Comparison of ENCODE assay signal across 1 cellular context in the genomic region with DNA sequence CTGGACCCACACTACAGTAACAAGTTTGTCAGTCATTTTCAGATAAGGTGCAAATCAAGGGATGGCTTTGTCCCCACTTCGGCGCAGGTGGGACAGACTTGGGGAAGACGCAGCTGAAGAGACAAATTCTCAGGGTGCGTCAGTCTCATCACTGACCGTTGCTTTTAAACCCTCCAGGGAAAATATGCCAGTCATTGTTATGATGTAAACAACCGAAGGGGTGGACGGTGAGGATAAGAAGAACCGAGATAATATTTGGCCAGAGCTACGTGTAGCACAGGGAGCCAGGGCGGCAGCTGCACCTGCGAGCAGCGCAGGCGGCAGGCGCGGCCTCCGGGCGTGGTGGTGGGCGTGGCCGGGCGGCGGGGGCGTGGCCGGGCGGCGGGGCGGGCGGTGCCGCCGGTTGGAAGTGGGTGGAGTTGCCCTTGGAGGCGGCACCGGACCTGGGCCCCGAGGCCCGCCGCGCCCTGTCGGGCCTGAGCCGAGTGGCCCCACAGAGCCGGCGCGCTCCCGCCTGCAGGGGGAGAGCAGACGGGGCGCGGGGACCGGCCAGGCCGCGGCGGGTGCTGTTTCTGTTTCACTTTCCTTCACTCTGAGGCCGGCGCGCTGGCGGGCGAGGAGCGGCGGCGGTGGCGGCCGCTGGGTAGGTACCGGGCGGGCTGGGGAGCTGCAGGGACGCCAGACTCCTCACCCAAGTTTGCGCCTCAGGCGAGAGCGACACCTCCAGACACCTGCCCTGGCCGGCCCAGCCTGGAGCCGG.
A peak's percentile ranks its signal among the peaks of the same experiment; 100 is the strongest.
TF ChIP-seq lines count a peak whose summit lies in the region.

A gene (plus strand): TSS at position 470 of the 760 bp plus-strand sequence. CDS start 2,209 bp downstream, outside the sequence.

TF ChIP-seq in HepG2, 621 proteins besides CTCF, POLR2A, EP300 and RAD21 (continues in another document):
- TF ChIP-seq, protein P1, sequence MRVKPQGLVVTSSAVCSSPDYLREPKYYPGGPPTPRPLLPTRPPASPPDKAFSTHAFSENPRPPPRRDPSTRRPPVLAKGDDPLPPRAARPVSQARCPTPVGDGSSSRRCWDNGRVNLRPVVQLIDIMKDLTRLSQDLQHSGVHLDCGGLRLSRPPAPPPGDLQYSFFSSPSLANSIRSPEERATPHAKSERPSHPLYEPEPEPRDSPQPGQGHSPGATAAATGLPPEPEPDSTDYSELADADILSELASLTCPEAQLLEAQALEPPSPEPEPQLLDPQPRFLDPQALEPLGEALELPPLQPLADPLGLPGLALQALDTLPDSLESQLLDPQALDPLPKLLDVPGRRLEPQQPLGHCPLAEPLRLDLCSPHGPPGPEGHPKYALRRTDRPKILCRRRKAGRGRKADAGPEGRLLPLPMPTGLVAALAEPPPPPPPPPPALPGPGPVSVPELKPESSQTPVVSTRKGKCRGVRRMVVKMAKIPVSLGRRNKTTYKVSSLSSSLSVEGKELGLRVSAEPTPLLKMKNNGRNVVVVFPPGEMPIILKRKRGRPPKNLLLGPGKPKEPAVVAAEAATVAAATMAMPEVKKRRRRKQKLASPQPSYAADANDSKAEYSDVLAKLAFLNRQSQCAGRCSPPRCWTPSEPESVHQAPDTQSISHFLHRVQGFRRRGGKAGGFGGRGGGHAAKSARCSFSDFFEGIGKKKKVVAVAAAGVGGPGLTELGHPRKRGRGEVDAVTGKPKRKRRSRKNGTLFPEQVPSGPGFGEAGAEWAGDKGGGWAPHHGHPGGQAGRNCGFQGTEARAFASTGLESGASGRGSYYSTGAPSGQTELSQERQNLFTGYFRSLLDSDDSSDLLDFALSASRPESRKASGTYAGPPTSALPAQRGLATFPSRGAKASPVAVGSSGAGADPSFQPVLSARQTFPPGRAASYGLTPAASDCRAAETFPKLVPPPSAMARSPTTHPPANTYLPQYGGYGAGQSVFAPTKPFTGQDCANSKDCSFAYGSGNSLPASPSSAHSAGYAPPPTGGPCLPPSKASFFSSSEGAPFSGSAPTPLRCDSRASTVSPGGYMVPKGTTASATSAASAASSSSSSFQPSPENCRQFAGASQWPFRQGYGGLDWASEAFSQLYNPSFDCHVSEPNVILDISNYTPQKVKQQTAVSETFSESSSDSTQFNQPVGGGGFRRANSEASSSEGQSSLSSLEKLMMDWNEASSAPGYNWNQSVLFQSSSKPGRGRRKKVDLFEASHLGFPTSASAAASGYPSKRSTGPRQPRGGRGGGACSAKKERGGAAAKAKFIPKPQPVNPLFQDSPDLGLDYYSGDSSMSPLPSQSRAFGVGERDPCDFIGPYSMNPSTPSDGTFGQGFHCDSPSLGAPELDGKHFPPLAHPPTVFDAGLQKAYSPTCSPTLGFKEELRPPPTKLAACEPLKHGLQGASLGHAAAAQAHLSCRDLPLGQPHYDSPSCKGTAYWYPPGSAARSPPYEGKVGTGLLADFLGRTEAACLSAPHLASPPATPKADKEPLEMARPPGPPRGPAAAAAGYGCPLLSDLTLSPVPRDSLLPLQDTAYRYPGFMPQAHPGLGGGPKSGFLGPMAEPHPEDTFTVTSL (CRISPR knock-in tag; IDR thresholded peaks at IDR 0.05; ENCODE audit: borderline replicate concordance), result peak; percentile 69; the same call in 1 of the 2 replicates
- TF ChIP-seq NFATC3 (CRISPR knock-in tag; IDR thresholded peaks at IDR 0.05) (no peak; the same call in 1 of the 2 replicates), ZNF678 (CRISPR knock-in tag; IDR thresholded peaks at IDR 0.05) (no peak), ZNF619 (CRISPR knock-in tag; IDR thresholded peaks at IDR 0.05) (no peak), DPF2 (CRISPR knock-in tag; IDR thresholded peaks at IDR 0.05; ENCODE audit: borderline replicate concordance, low read depth) (no peak), SRSF1 (optimal IDR thresholded peaks at IDR 0.05; ENCODE audit: low read depth, low read length) (no peak), GATAD1 (CRISPR knock-in tag; IDR thresholded peaks at IDR 0.05) (no peak), ZFY (CRISPR knock-in tag; IDR thresholded peaks at IDR 0.05) (peak; percentile 93), PITX1 (CRISPR knock-in tag; IDR thresholded peaks at IDR 0.05) (peak; percentile 8; the same call in 1 of the 2 replicates), GATAD2A (CRISPR knock-in tag; IDR thresholded peaks at IDR 0.05) (peak; percentile 32; the same call in 1 of the 2 replicates), SP4 (CRISPR knock-in tag; IDR thresholded peaks at IDR 0.05) (no peak; the same call in 1 of the 2 replicates), REPIN1 (CRISPR knock-in tag; IDR thresholded peaks at IDR 0.05; ENCODE audit: borderline replicate concordance, low read depth) (0 out of 2 replicates have a peak, but pooled peaks have one; percentile 45), DNMT1 (CRISPR knock-in tag; IDR thresholded peaks at IDR 0.05) (no peak), ZNF24 (IDR thresholded peaks at IDR 0.05) (no peak), ATF7-NPFF (CRISPR knock-in tag; IDR thresholded peaks at IDR 0.05; ENCODE audit: low read depth) (0 out of 2 replicates have a peak, but pooled peaks have one; percentile 9), ZNF343 (CRISPR knock-in tag; IDR thresholded peaks at IDR 0.05) (no peak), TARDBP (CRISPR knock-in tag; IDR thresholded peaks at IDR 0.05) (no peak; the same call in 1 of the 2 replicates), NPAS2 (CRISPR knock-in tag; IDR thresholded peaks at IDR 0.05; ENCODE audit: borderline replicate concordance) (no peak), ZNF724P (CRISPR knock-in tag; IDR thresholded peaks at IDR 0.05; ENCODE audit: borderline replicate concordance) (no peak; the same call in 1 of the 2 replicates), SMARCC2 (IDR thresholded peaks at IDR 0.05) (no peak), SOX6 (IDR thresholded peaks at IDR 0.05) (no peak), SOX6 (CRISPR knock-in tag; IDR thresholded peaks at IDR 0.05) (peak; percentile 87), XBP1 (CRISPR knock-in tag; IDR thresholded peaks at IDR 0.05) (no peak), ZNF709 (CRISPR knock-in tag; IDR thresholded peaks at IDR 0.05) (peak; percentile 65), FOXC1 (CRISPR knock-in tag; IDR thresholded peaks at IDR 0.05; ENCODE audit: borderline replicate concordance) (no peak; the same call in 1 of the 2 replicates), ISL2 (CRISPR knock-in tag; IDR thresholded peaks at IDR 0.05) (no peak), ASH2L (IDR thresholded peaks at IDR 0.05; ENCODE audit: insufficient read length, low read depth, low read length) (peak; percentile 100), YEATS4 (CRISPR knock-in tag; IDR thresholded peaks at IDR 0.05; ENCODE audit: borderline replicate concordance) (peak; percentile 34; the same call in 1 of the 2 replicates), STAG1 (CRISPR knock-in tag; IDR thresholded peaks at IDR 0.05) (peak; percentile 19; the same call in 1 of the 2 replicates), MTA1 (CRISPR knock-in tag; IDR thresholded peaks at IDR 0.05; ENCODE audit: borderline replicate concordance) (no peak), RFXAP (CRISPR knock-in tag; IDR thresholded peaks at IDR 0.05; ENCODE audit: borderline replicate concordance) (no peak), TBL1XR1 (IDR thresholded peaks at IDR 0.05; ENCODE audit: borderline replicate concordance, low read length, partially characterized antibody) (peak; percentile 6), ZFP36L1 (CRISPR knock-in tag; IDR thresholded peaks at IDR 0.05) (no peak), NFYB (CRISPR knock-in tag; IDR thresholded peaks at IDR 0.05) (no peak), PLRG1 (conservative IDR thresholded peaks at IDR 0.05) (no peak), ZNF230 (CRISPR knock-in tag; IDR thresholded peaks at IDR 0.05) (no peak), ZNF674 (CRISPR knock-in tag; IDR thresholded peaks at IDR 0.05; ENCODE audit: low read depth) (peak; percentile 64; the same call in 1 of the 2 replicates), PHF5A (CRISPR knock-in tag; IDR thresholded peaks at IDR 0.05; ENCODE audit: low read depth, unreplicated experiment) (no peak), ISX (CRISPR knock-in tag; conservative IDR thresholded peaks at IDR 0.05) (no peak), SYNCRIP (IDR thresholded peaks at IDR 0.05; ENCODE audit: insufficient read depth, low read depth, low read length) (no peak), ZMYM3 (CRISPR knock-in tag; IDR thresholded peaks at IDR 0.05) (no peak), MIXL1 (CRISPR knock-in tag; IDR thresholded peaks at IDR 0.05) (no peak), JUN (CRISPR knock-in tag; IDR thresholded peaks at IDR 0.05) (no peak), RAD51 (IDR thresholded peaks at IDR 0.05; ENCODE audit: borderline replicate concordance) (no peak), ONECUT2 (CRISPR knock-in tag; IDR thresholded peaks at IDR 0.05) (no peak), ZIK1 (CRISPR knock-in tag; IDR thresholded peaks at IDR 0.05; ENCODE audit: borderline replicate concordance, low read depth) (no peak), TSC22D2 (CRISPR knock-in tag; IDR thresholded peaks at IDR 0.05; ENCODE audit: borderline replicate concordance) (0 out of 2 replicates have a peak, but pooled peaks have one; percentile 12)
- TF ChIP-seq, protein P2, sequence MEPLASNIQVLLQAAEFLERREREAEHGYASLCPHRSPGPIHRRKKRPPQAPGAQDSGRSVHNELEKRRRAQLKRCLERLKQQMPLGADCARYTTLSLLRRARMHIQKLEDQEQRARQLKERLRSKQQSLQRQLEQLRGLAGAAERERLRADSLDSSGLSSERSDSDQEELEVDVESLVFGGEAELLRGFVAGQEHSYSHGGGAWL (CRISPR knock-in tag; IDR thresholded peaks at IDR 0.05), result no peak
- TF ChIP-seq, protein P3, sequence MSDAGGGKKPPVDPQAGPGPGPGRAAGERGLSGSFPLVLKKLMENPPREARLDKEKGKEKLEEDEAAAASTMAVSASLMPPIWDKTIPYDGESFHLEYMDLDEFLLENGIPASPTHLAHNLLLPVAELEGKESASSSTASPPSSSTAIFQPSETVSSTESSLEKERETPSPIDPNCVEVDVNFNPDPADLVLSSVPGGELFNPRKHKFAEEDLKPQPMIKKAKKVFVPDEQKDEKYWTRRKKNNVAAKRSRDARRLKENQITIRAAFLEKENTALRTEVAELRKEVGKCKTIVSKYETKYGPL (CRISPR knock-in tag; IDR thresholded peaks at IDR 0.05), result no peak
- TF ChIP-seq, protein P4, sequence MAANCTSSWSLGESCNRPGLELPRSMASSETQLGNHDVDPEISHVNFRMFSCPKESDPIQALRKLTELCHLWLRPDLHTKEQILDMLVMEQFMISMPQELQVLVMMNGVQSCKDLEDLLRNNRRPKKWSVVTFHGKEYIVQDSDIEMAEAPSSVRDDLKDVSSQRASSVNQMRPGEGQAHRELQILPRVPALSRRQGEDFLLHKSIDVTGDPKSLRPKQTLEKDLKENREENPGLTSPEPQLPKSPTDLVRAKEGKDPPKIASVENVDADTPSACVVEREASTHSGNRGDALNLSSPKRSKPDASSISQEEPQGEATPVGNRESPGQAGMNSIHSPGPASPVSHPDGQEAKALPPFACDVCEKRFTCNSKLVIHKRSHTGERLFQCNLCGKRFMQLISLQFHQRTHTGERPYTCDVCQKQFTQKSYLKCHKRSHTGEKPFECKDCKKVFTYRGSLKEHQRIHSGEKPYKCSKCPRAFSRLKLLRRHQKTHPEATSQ (CRISPR knock-in tag; IDR thresholded peaks at IDR 0.05; ENCODE audit: borderline replicate concordance), result no peak
- TF ChIP-seq, protein P5, sequence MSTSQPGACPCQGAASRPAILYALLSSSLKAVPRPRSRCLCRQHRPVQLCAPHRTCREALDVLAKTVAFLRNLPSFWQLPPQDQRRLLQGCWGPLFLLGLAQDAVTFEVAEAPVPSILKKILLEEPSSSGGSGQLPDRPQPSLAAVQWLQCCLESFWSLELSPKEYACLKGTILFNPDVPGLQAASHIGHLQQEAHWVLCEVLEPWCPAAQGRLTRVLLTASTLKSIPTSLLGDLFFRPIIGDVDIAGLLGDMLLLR (CRISPR knock-in tag; IDR thresholded peaks at IDR 0.05), result no peak
- TF ChIP-seq, protein P6, sequence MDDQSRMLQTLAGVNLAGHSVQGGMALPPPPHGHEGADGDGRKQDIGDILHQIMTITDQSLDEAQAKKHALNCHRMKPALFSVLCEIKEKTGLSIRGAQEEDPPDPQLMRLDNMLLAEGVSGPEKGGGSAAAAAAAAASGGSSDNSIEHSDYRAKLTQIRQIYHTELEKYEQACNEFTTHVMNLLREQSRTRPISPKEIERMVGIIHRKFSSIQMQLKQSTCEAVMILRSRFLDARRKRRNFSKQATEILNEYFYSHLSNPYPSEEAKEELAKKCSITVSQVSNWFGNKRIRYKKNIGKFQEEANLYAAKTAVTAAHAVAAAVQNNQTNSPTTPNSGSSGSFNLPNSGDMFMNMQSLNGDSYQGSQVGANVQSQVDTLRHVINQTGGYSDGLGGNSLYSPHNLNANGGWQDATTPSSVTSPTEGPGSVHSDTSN (CRISPR knock-in tag; IDR thresholded peaks at IDR 0.05; ENCODE audit: borderline replicate concordance), result peak; percentile 63; the same call in 1 of the 2 replicates
- TF ChIP-seq, protein P7, sequence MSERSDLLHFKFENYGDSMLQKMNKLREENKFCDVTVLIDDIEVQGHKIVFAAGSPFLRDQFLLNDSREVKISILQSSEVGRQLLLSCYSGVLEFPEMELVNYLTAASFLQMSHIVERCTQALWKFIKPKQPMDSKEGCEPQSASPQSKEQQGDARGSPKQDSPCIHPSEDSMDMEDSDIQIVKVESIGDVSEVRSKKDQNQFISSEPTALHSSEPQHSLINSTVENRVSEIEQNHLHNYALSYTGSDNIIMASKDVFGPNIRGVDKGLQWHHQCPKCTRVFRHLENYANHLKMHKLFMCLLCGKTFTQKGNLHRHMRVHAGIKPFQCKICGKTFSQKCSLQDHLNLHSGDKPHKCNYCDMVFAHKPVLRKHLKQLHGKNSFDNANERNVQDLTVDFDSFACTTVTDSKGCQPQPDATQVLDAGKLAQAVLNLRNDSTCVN (CRISPR knock-in tag; IDR thresholded peaks at IDR 0.05; ENCODE audit: borderline replicate concordance), result no peak
- TF ChIP-seq, protein P8, sequence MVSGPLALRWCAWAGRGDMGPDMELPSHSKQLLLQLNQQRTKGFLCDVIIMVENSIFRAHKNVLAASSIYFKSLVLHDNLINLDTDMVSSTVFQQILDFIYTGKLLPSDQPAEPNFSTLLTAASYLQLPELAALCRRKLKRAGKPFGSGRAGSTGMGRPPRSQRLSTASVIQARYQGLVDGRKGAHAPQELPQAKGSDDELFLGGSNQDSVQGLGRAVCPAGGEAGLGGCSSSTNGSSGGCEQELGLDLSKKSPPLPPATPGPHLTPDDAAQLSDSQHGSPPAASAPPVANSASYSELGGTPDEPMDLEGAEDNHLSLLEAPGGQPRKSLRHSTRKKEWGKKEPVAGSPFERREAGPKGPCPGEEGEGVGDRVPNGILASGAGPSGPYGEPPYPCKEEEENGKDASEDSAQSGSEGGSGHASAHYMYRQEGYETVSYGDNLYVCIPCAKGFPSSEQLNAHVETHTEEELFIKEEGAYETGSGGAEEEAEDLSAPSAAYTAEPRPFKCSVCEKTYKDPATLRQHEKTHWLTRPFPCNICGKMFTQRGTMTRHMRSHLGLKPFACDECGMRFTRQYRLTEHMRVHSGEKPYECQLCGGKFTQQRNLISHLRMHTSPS (CRISPR knock-in tag; IDR thresholded peaks at IDR 0.05; ENCODE audit: low read depth), result no peak
- TF ChIP-seq, protein P9, sequence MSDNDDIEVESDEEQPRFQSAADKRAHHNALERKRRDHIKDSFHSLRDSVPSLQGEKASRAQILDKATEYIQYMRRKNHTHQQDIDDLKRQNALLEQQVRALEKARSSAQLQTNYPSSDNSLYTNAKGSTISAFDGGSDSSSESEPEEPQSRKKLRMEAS (IDR thresholded peaks at IDR 0.05), result no peak
